ENCODE assay signal across 12 cellular contexts in genomic region chr15:30905821-30906220, GRCh38. TPM values are rescaled to one million over a fixed set of nuclear protein-coding genes. Genes with fewer than 3 reads are reported as not detected.
DNase-seq lines count a peak whose midpoint lies in the region; ATAC-seq and TF ChIP-seq lines count a peak whose summit lies in the region.
"Had no signal": no experiment of that assay in that cellular context is flagged by ENCODE, and none has a peak within 500 bp of the region (broad histone marks: within the 10 kb centered on the region; RNA-seq: fewer than 3 reads in every experiment).

No MANE protein-coding gene starts in this region.

- peaks cover 54% of the 10 kb centered on the region for H3K36me3 ChIP-seq in RWPE2 (ENCODE audit: low read depth)
- peaks cover 29% of the 10 kb centered on the region for H3K36me3 ChIP-seq in osteoblast (ENCODE audit: insufficient read depth, low read length)
- peaks cover 0 to 7% of the 10 kb centered on the region in 2 donors for H3K36me3 ChIP-seq in ascending aorta
- peaks cover 20% of the 10 kb centered on the region; the same call in 1 of the 2 replicates for H3K36me3 ChIP-seq in Karpas-422 (ENCODE audit: insufficient read depth, low read length)

- in situ Hi-C loops in Caki2 (cut with HindIII; ENCODE audit: low pct_unique_long_range_greater_than_20kb, low sequenced_read_pairs) = no loop called here

- H3K9ac ChIP-seq in Karpas-422 (ENCODE audit: low read length) = no peak overlapping the region

- ATAC-seq in RWPE2 (ENCODE audit: low read depth) = no peak
- no peak for ATAC-seq in HG03460 (IDR thresholded peaks at IDR 0.05; ENCODE audit: unreplicated experiment)
- ATAC-seq: sciatic nerve had no signal

- H3K4me2 ChIP-seq in osteoblast (ENCODE audit: insufficient read depth, low read length) (no peak overlapping the region), Karpas-422 (ENCODE audit: low read depth, low read length, poor library complexity, severe bottlenecking) (no peak overlapping the region)

- TF ChIP-seq CTCF in RWPE2 (IDR thresholded peaks at IDR 0.05; ENCODE audit: poor library complexity, severe bottlenecking) = peak; percentile 61
- TF ChIP-seq CTCF in fibroblast of villous mesenchyme (IDR thresholded peaks at IDR 0.05; ENCODE audit: insufficient read depth, low read depth, low read length) = peak; percentile 36
- peak; percentile 59 for TF ChIP-seq CTCF in osteoblast (IDR thresholded peaks at IDR 0.05; ENCODE audit: extremely low read depth, low read depth, low read length)
- TF ChIP-seq CTCF in ascending aorta (IDR thresholded peaks at IDR 0.05) = no peak

- no peaks in the 10 kb centered on the region for H4K20me1 ChIP-seq in osteoblast (ENCODE audit: insufficient read depth, low read length)
- H4K20me1 ChIP-seq in Karpas-422 (ENCODE audit: insufficient read depth, low read depth, low read length) = no peaks in the 10 kb centered on the region

- H3K9me3 ChIP-seq in RWPE2 (ENCODE audit: severe bottlenecking) (no peaks in the 10 kb centered on the region), osteoblast (ENCODE audit: low read depth, low read length) (no peaks in the 10 kb centered on the region), ascending aorta (no peaks in the 10 kb centered on the region), Karpas-422 (ENCODE audit: low read length) (no peaks in the 10 kb centered on the region)

- H3K27me3 ChIP-seq in RWPE2 (ENCODE audit: insufficient read depth, poor library complexity, severe bottlenecking) = no peaks in the 10 kb centered on the region
- no peaks in the 10 kb centered on the region for H3K27me3 ChIP-seq in osteoblast (ENCODE audit: insufficient read depth, low read length)
- H3K27me3 ChIP-seq in ascending aorta = no peaks in the 10 kb centered on the region
- H3K27me3 ChIP-seq in Karpas-422 (ENCODE audit: low read length) = no peaks in the 10 kb centered on the region

- H3K9me2 ChIP-seq in Karpas-422 (replicated peaks; ENCODE audit: insufficient read depth, low read length) = no peaks in the 10 kb centered on the region

- H3K27ac ChIP-seq in RWPE2 (ENCODE audit: poor library complexity, severe bottlenecking) (no peak overlapping the region), osteoblast (ENCODE audit: low read depth, low read length) (no peak overlapping the region), ascending aorta (no peak overlapping the region), Karpas-422 (ENCODE audit: low read length) (no peak overlapping the region)

- H3K79me2 ChIP-seq in osteoblast (ENCODE audit: insufficient read depth, low read length) = no peaks in the 10 kb centered on the region
- no peaks in the 10 kb centered on the region; the same call in 1 of the 2 replicates for H3K79me2 ChIP-seq in Karpas-422 (ENCODE audit: low read length)

- DNase-seq in Caki2 (ENCODE audit: low read depth) (peak; percentile 34), RWPE2 (ENCODE audit: low spot score) (no peak), fibroblast of villous mesenchyme (ENCODE audit: low read depth) (no peak), osteoblast (ENCODE audit: insufficient read length, low spot score, missing footprints) (no peak), hippocampal formation (lab: John Stamatoyannopoulos, UW) (no peak), ascending aorta (ENCODE audit: low spot score in 2 of 2) (no peak), Karpas-422 (no peak)
- DNase-seq: NCI-H1436, NCI-H82, SHP77 treated with DMSO at 0.1 percent for 48 hours had no signal

- H3K4me3 ChIP-seq in RWPE2 (ENCODE audit: severe bottlenecking) (no peak overlapping the region), fibroblast of villous mesenchyme (ENCODE audit: low read depth, low read length) (no peak overlapping the region), osteoblast (ENCODE audit: insufficient read depth, low read length) (no peak overlapping the region), ascending aorta (no peak overlapping the region), Karpas-422 (ENCODE audit: low read length) (no peak overlapping the region)

- no peak overlapping the region for H2AFZ ChIP-seq in osteoblast (ENCODE audit: low read length)
- H2AFZ ChIP-seq in Karpas-422 (ENCODE audit: low read length) = no peak overlapping the region

- H3K4me1 ChIP-seq in RWPE2 (ENCODE audit: insufficient read depth, poor library complexity, severe bottlenecking) = peaks cover 7% of the 10 kb centered on the region
- no peaks in the 10 kb centered on the region for H3K4me1 ChIP-seq in osteoblast (ENCODE audit: insufficient read depth, low read length)
- peaks cover 0 to 8% of the 10 kb centered on the region in 2 donors for H3K4me1 ChIP-seq in ascending aorta
- H3K4me1 ChIP-seq in Karpas-422 (ENCODE audit: low read length) = peaks cover 5% of the 10 kb centered on the region

- intact Hi-C loops in ascending aorta (cut with DNase I) = loop anchor here (10.0 kb wide), 2 partner anchors 419 to 959 kb away; partner anchors contain the start of gene KLF13

RNA-seq across cellular contexts. Expression of gene FAN1, which starts 2.1 kb away (rescaled TPM):
- 13.5 and 16.6 TPM in 2 replicates for total RNA-seq in Caki2 (2014; rRNA removed; shearing (Covaris generic); ENCODE audit: low replicate concordance)
- total RNA-seq in fibroblast of villous mesenchyme = 12.9 and 19.9 TPM in 2 replicates
- 15.3 and 16.3 TPM in 2 replicates for total RNA-seq in osteoblast
- 12.1 TPM for total RNA-seq in ascending aorta
- 18.1 and 43.1 TPM in 2 replicates for total RNA-seq in Karpas-422 (2014; rRNA removed; shearing (Covaris generic); ENCODE audit: low replicate concordance)

Comparison
In these comparisons a context has a peak if more than half of its experiments do, and no peak if none do; other contexts are left out.
1. CTCF ChIP-seq: peak in RWPE2 (single experiment), fibroblast of villous mesenchyme (single experiment) and osteoblast (single experiment); none in ascending aorta (0 of 3).